Comparison of ENCODE assay signal across 24 cellular contexts in genomic region chr11:120086651-120087050, GRCh38. TPM values are rescaled to one million over a fixed set of nuclear protein-coding genes. Genes with fewer than 3 reads are reported as not detected.
"Had no signal": no experiment of that assay in that cellular context is flagged by ENCODE, and none has a peak within 500 bp of the region (broad histone marks: within the 10 kb centered on the region; RNA-seq: fewer than 3 reads in every experiment).

No MANE protein-coding gene starts in this region.

- H3K4me1 Mint-ChIP-seq: activated naive CD4-positive, alpha-beta T cell treated with anti-CD3 and anti-CD28 coated beads, Interleukin-2, amount 50 U/mL, for 24 hours had no signal

- H3K27me3 ChIP-seq: breast epithelium, esophagus muscularis mucosa, gastroesophageal sphincter, heart right ventricle, right atrium auricular region, transverse colon, vagina had no signal

- H3K27ac Mint-ChIP-seq: activated naive CD4-positive, alpha-beta T cell treated with anti-CD3 and anti-CD28 coated beads, Interleukin-2, amount 50 U/mL, for 24 hours; activated T-cell treated with anti-CD3 and anti-CD28 coated beads, Interleukin-2, amount 50 U/mL, for 72 hours; T-helper 1 cell treated with Interleukin-12 subunit alpha and Interleukin-12 subunit beta and Interleukin-4 antibody, amounts not matched to agents 30 μg/mL and 1 μg/mL, for 36 hours had no signal

- ATAC-seq: activated CD4-positive, CD25-positive, alpha-beta regulatory T cell treated with anti-CD3 and anti-CD28 coated beads, Interleukin-2, amount 50 U/mL, for 24 hours; activated T-cell treated with anti-CD3 and anti-CD28 coated beads, Interleukin-2, amount 50 U/mL, for 72 hours; gastroesophageal sphincter; heart right ventricle; left ventricle myocardium superior; natural killer cell treated with Interleukin-12 subunit alpha and Interleukin-12 subunit beta and Interleukin-15 and Interleukin-18, amount 100 ng/mL, for 72 hours had no signal

- H3K27me3 Mint-ChIP-seq: progenitor cell of endocrine pancreas had no signal

- H3K36me3 Mint-ChIP-seq: activated naive CD4-positive, alpha-beta T cell treated with anti-CD3 and anti-CD28 coated beads, Interleukin-2, amount 50 U/mL, for 24 hours; natural killer cell treated with Interleukin-12 subunit alpha and Interleukin-12 subunit beta and Interleukin-15 and Interleukin-18, amount 100 ng/mL, for 72 hours had no signal

- DNase-seq: activated CD4-positive, alpha-beta T cell treated with anti-CD3 and anti-CD28 coated beads, Interleukin-2, amount 50 U/mL, for 1 hour; activated CD8-positive, alpha-beta memory T cell treated with anti-CD3 and anti-CD28 coated beads for 24 hours; activated effector memory CD4-positive, alpha-beta T cell treated with anti-CD3 and anti-CD28 coated beads, Interleukin-2, amount 50 U/mL, for 16 hours; activated T-cell treated with anti-CD3 and anti-CD28 coated beads, Interleukin-2, amount 50 U/mL, for 72 hours; cerebellar nuclear complex; effector CD8-positive, alpha-beta T cell; heart right ventricle; left ventricle myocardium superior; occipital lobe; stimulated activated CD4-positive, alpha-beta T cell treated with anti-CD3 and anti-CD28 coated beads, Interleukin-12 subunit alpha, Interleukin-12 subunit beta, amount 100 ng/mL, for 4 hours; stimulated activated CD4-positive, alpha-beta T cell treated with anti-CD3 and anti-CD28 coated beads, Interleukin-1b, Interleukin-23, amount 100 ng/mL, for 48 hours; stimulated activated naive CD4-positive, alpha-beta T cell treated with Interleukin-2 at 50 U/mL for 16 hours; transverse colon had no signal

- H3K9me3 Mint-ChIP-seq: activated naive CD4-positive, alpha-beta T cell treated with anti-CD3 and anti-CD28 coated beads, Interleukin-2, amount 50 U/mL, for 24 hours; natural killer cell treated with Interleukin-12 subunit alpha and Interleukin-12 subunit beta and Interleukin-15 and Interleukin-18, amount 100 ng/mL, for 72 hours had no signal

- H3K4me3 Mint-ChIP-seq: activated naive CD4-positive, alpha-beta T cell treated with anti-CD3 and anti-CD28 coated beads, Interleukin-2, amount 50 U/mL, for 24 hours; activated T-cell treated with anti-CD3 and anti-CD28 coated beads, Interleukin-2, amount 50 U/mL, for 72 hours; natural killer cell treated with Interleukin-12 subunit alpha and Interleukin-12 subunit beta and Interleukin-15 and Interleukin-18, amount 100 ng/mL, for 72 hours; T-helper 1 cell treated with Interleukin-12 subunit alpha and Interleukin-12 subunit beta and Interleukin-4 antibody, amounts not matched to agents 30 μg/mL and 1 μg/mL, for 36 hours had no signal

- H3K27ac ChIP-seq: breast epithelium, esophagus muscularis mucosa, gastroesophageal sphincter, heart right ventricle, right atrium auricular region, transverse colon, vagina had no signal

- H3K4me1 ChIP-seq: breast epithelium, esophagus muscularis mucosa, gastroesophageal sphincter, right atrium auricular region, transverse colon had no signal

- H3K36me3 ChIP-seq: breast epithelium, esophagus muscularis mucosa, gastroesophageal sphincter, heart right ventricle, right atrium auricular region, transverse colon, vagina had no signal

- H3K4me3 ChIP-seq: breast epithelium, esophagus muscularis mucosa, gastroesophageal sphincter, heart right ventricle, right atrium auricular region, transverse colon, vagina had no signal

- H3K9me3 ChIP-seq: breast epithelium, esophagus muscularis mucosa, gastroesophageal sphincter, heart right ventricle, right atrium auricular region, transverse colon, vagina had no signal

RNA-seq across cellular contexts. Expression of gene TRIM29, which starts 51.3 kb away (rescaled TPM):
- total RNA-seq: activated T-cell treated with anti-CD3 and anti-CD28 coated beads, Interleukin-2, amount 50 U/mL, for 72 hours; endothelial cell of umbilical vein; natural killer cell treated with Interleukin-12 subunit alpha and Interleukin-12 subunit beta and Interleukin-15 and Interleukin-18, amount 100 ng/mL, for 72 hours; progenitor cell of endocrine pancreas had no signal
